14 cellular contexts compared by ENCODE assay signal in genomic region chr6:80527552-80528052, GRCh38.
DNase-seq lines count a peak whose midpoint lies in the region; ATAC-seq and TF ChIP-seq lines count a peak whose summit lies in the region.
"Had no signal": no experiment of that assay in that cellular context is flagged by ENCODE, and none has a peak within 500 bp of the region (broad histone marks: within the 10 kb centered on the region; RNA-seq: fewer than 3 reads in every experiment).

No MANE protein-coding gene starts in this region.

- no peaks in the 10 kb centered on the region for H3K36me3 Mint-ChIP-seq in activated T-cell treated with anti-CD3 and anti-CD28 coated beads, Interleukin-2, amount 50 U/mL, for 24 hours (ENCODE audit: low read depth)
- H3K36me3 Mint-ChIP-seq: activated naive CD8-positive, alpha-beta T cell treated with anti-CD3 and anti-CD28 coated beads, Interleukin-2, amount 10 ng/mL, durations not matched to agents 7 days and 5 days had no signal

- H3K27ac ChIP-seq in PC-3 (ENCODE audit: low read length) = peak overlapping the region; percentile 61
- peak overlapping the region; percentile 47 to 92 (median 81) for H3K27ac ChIP-seq in right lobe of liver
- H3K27ac ChIP-seq: ovary had no signal

- no TSS peak for BruUV-seq in PC-3 (replicated peaks; lab: Mats Ljungman, UMichigan)

- H3K27ac Mint-ChIP-seq in activated T-cell treated with anti-CD3 and anti-CD28 coated beads, Interleukin-2, amount 50 U/mL, for 24 hours = no peak overlapping the region
- H3K27ac Mint-ChIP-seq: activated naive CD8-positive, alpha-beta T cell treated with anti-CD3 and anti-CD28 coated beads, Interleukin-2, amount 10 ng/mL, durations not matched to agents 7 days and 5 days; dendritic cell treated with granulocyte-macrophage colony-stimulating factor and Interleukin-4, amounts not matched to agents 40 ng/mL and 50 ng/mL, for 4 days had no signal

- intact Hi-C loops in PC-3 (cut with micrococcal nuclease) (loop anchor here (5.0 kb wide), 1 partner anchor 80 kb away; no protein-coding TSS in a partner anchor), right lobe of liver (cut with DNase I) (no loop called here)

- POLR2A ChIA-PET in PC-3 (lab: Charles Lee; ENCODE audit: unreplicated experiment) = no interaction called here

- H3K4me1 ChIP-seq in PC-3 (ENCODE audit: insufficient read depth, low read length) (peaks cover 20% of the 10 kb centered on the region), right lobe of liver (peaks cover 0 to 21% (median 7%) of the 10 kb centered on the region in 4 donors)

- ATAC-seq in PC-3 = peak; percentile 98
- ATAC-seq in right lobe of liver = peak; percentile 92 to 97 (median 94)
- no peak for ATAC-seq in GM21515 (IDR thresholded peaks at IDR 0.05; ENCODE audit: unreplicated experiment)

- H4K20me1 ChIP-seq in PC-3 (ENCODE audit: low read length) = no peaks in the 10 kb centered on the region

- H3K4me3 Mint-ChIP-seq in activated T-cell treated with anti-CD3 and anti-CD28 coated beads, Interleukin-2, amount 50 U/mL, for 24 hours = no peak overlapping the region
- H3K4me3 Mint-ChIP-seq: activated naive CD8-positive, alpha-beta T cell treated with anti-CD3 and anti-CD28 coated beads, Interleukin-2, amount 10 ng/mL, durations not matched to agents 7 days and 5 days; dendritic cell treated with granulocyte-macrophage colony-stimulating factor and Interleukin-4, amounts not matched to agents 40 ng/mL and 50 ng/mL, for 4 days had no signal

- DNase-seq in DMS153 (lab: John Stamatoyannopoulos, UW) (peak; percentile 99), NCI-H146 (lab: John Stamatoyannopoulos, UW) (peak; percentile 24), PC-3 (peak; percentile 86), right lobe of liver (peak in 1 of 3 donors; percentile 49), epidermal melanocyte (ENCODE audit: insufficient read length, low spot score) (no peak), CD1c-positive myeloid dendritic cell (ENCODE audit: extremely low spot score) (no peak)
- no peak for DNase-seq in activated T-cell treated with anti-CD3 and anti-CD28 coated beads, Interleukin-2, amount 50 U/mL, for 24 hours
- DNase-seq: activated naive CD8-positive, alpha-beta T cell treated with anti-CD3 and anti-CD28 coated beads, Interleukin-2, amount 10 ng/mL, durations not matched to agents 7 days and 5 days; AML-193; foreskin melanocyte; left cardiac atrium; ovary had no signal

- H3K36me3 ChIP-seq in PC-3 (ENCODE audit: low read depth, low read length) (no peaks in the 10 kb centered on the region), right lobe of liver (no peaks in the 10 kb centered on the region)
- H3K36me3 ChIP-seq: ovary had no signal

- CTCF ChIA-PET in PC-3 (lab: Charles Lee) = no interaction called here

- H3K9me3 ChIP-seq in PC-3 (ENCODE audit: low read length) = no peaks in the 10 kb centered on the region
- no peaks in the 10 kb centered on the region for H3K9me3 ChIP-seq in right lobe of liver
- H3K9me3 ChIP-seq: ovary had no signal

- H3K9ac ChIP-seq in PC-3 (ENCODE audit: low read length) = no peak overlapping the region; the same call in 1 of the 2 replicates

- no peaks in the 10 kb centered on the region for H3K27me3 ChIP-seq in PC-3 (ENCODE audit: low read length)
- no peaks in the 10 kb centered on the region for H3K27me3 ChIP-seq in right lobe of liver
- H3K27me3 ChIP-seq: ovary had no signal

- WGBS in right lobe of liver (ENCODE audit: insufficient coverage, low coverage, low lambda C conversion rate, missing lambda C conversion rate) = 17% methylated on average over 7 of the region's 7 CpGs

- TF ChIP-seq POLR2A in right lobe of liver (IDR thresholded peaks at IDR 0.05) = no peak

- no peaks in the 10 kb centered on the region for H3F3A ChIP-seq in PC-3 (ENCODE audit: low read length, unreplicated experiment)

- no peaks in the 10 kb centered on the region for H3K9me3 Mint-ChIP-seq in activated T-cell treated with anti-CD3 and anti-CD28 coated beads, Interleukin-2, amount 50 U/mL, for 24 hours
- H3K9me3 Mint-ChIP-seq: activated naive CD8-positive, alpha-beta T cell treated with anti-CD3 and anti-CD28 coated beads, Interleukin-2, amount 10 ng/mL, durations not matched to agents 7 days and 5 days; dendritic cell treated with granulocyte-macrophage colony-stimulating factor and Interleukin-4, amounts not matched to agents 40 ng/mL and 50 ng/mL, for 4 days had no signal

- no peaks in the 10 kb centered on the region for H3K9me2 ChIP-seq in PC-3 (replicated peaks; ENCODE audit: low read length)

- H3K4me3 ChIP-seq in PC-3 (ENCODE audit: low read length) (no peak overlapping the region), right lobe of liver (peak overlapping the region in 2 of 3 donors; percentile 17 to 19)
- H3K4me3 ChIP-seq: ovary had no signal

- H3K79me2 ChIP-seq in PC-3 (ENCODE audit: low read length) = no peaks in the 10 kb centered on the region

- peaks cover 14% of the 10 kb centered on the region for H3K27me3 Mint-ChIP-seq in activated T-cell treated with anti-CD3 and anti-CD28 coated beads, Interleukin-2, amount 50 U/mL, for 24 hours
- H3K27me3 Mint-ChIP-seq: dendritic cell treated with granulocyte-macrophage colony-stimulating factor and Interleukin-4, amounts not matched to agents 40 ng/mL and 50 ng/mL, for 4 days had no signal

- peak overlapping the region; percentile 47; the same call in 1 of the 2 replicates for H2AFZ ChIP-seq in PC-3 (ENCODE audit: low read length)

- H3K4me1 Mint-ChIP-seq in activated T-cell treated with anti-CD3 and anti-CD28 coated beads, Interleukin-2, amount 50 U/mL, for 24 hours (ENCODE audit: low read depth) = no peaks in the 10 kb centered on the region

- TF ChIP-seq CTCF in PC-3 (conservative IDR thresholded peaks at IDR 0.05; ENCODE audit: low read depth, low read length) (no peak), right lobe of liver (IDR thresholded peaks at IDR 0.05) (no peak)

- H3K4me2 ChIP-seq in PC-3 (ENCODE audit: low read length) = peak overlapping the region; percentile 52

Comparison
In these comparisons a context has a peak if more than half of its experiments do, and no peak if none do; other contexts are left out.
1. DNase-seq: peak in DMS153 (single experiment), NCI-H146 (single experiment) and PC-3 (single experiment); none in epidermal melanocyte (single experiment), activated T-cell treated with anti-CD3 and anti-CD28 coated beads, Interleukin-2, amount 50 U/mL, for 24 hours (single experiment) and CD1c-positive myeloid dendritic cell (single experiment).